In the genomic region with DNA sequence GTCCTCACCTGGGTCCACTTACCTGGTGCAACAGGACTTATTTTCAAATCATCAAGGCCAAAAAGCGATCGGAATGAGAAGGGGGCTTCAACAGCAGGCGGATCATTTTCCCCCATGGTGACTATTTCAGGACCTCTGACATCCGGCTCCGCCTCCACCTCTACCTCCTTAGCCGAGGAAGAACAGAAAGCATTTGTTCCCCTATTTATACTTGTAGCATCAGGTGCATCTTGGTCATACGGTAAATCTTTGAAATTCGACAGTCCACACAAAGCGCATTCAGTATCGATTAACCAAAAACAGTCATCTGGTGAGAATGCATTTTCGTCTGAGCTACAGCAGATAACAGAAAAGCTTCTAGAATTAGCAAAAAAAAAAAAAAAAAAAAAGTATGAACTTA, we compare ENCODE assay signal across 20 cellular contexts. TPM values are rescaled to one million over a fixed set of nuclear protein-coding genes. Genes with fewer than 3 reads are reported as not detected.
DNase-seq lines count a peak whose midpoint lies in the region; ATAC-seq, FAIRE-seq and TF ChIP-seq lines count a peak whose summit lies in the region.
"Had no signal": no experiment of that assay in that cellular context is flagged by ENCODE, and none has a peak within 500 bp of the region (broad histone marks: within the 10 kb centered on the region; RNA-seq: fewer than 3 reads in every experiment).

No MANE protein-coding gene starts in this region.

- no TSS peak for BruUV-seq in GM12878 (replicated peaks; lab: Mats Ljungman, UMichigan)

- no peaks in the 10 kb centered on the region for H3K36me3 Mint-ChIP-seq in nephron progenitor cell (ENCODE audit: low read depth)

- H2AFZ ChIP-seq in GM12878 (ENCODE audit: control insufficient read depth, low read depth, low read length) = no peak overlapping the region
- H2AFZ ChIP-seq: GM23248 had no signal

- no peak for TF ChIP-seq POLR2A in GM12878 (IDR thresholded peaks at IDR 0.05; ENCODE audit: low read depth, low read length)
- no peak for TF ChIP-seq POLR2A in thyroid gland (IDR thresholded peaks at IDR 0.05)

- H3K4me3 ChIP-seq in BLaER1 treated with 17β-estradiol and CSF1 and Interleukin-3, amounts not matched to agents 10 nM and 100 nM = peak overlapping the region in 2 of 10 experiments; percentile 17 to 22; a peak in 2 of 20 replicates
- H3K4me3 ChIP-seq in GM12864 (ENCODE audit: low read depth, low read length) = peak overlapping the region; percentile 62
- no peak overlapping the region for H3K4me3 ChIP-seq in GM12878
- H3K4me3 ChIP-seq in thyroid gland (replicated peaks in 1 of 3) = no peak overlapping the region
- H3K4me3 ChIP-seq: GM23248 had no signal

- TF ChIP-seq CTCF in GM12864 (IDR thresholded peaks at IDR 0.05; ENCODE audit: low read depth, low read length, missing control alignments) (no peak), GM12878 (IDR thresholded peaks at IDR 0.05 in 2 of 3, conservative IDR thresholded peaks at IDR 0.05 in 1 of 3; ENCODE audit: control insufficient read depth in 2 of 3, extremely low read depth in 1 of 3, insufficient read depth in 1 of 3, low read depth in 3 of 3, low read length in 3 of 3) (no peak), thyroid gland (IDR thresholded peaks at IDR 0.05) (no peak), nephron progenitor cell (IDR thresholded peaks at IDR 0.05) (no peak)

- peaks cover 12% of the 10 kb centered on the region for H3K79me2 ChIP-seq in GM12878 (ENCODE audit: control insufficient read depth, insufficient read depth, low read length)

- H3K4me1 Mint-ChIP-seq in nephron progenitor cell = peaks cover 72% of the 10 kb centered on the region

- no peak for TF ChIP-seq RAD21 in GM12878 (IDR thresholded peaks at IDR 0.05; ENCODE audit: insufficient read depth, low read depth, low read length)

- no peak overlapping the region for H3K9ac ChIP-seq in BLaER1 treated with 17β-estradiol and CSF1 and Interleukin-3, amounts not matched to agents 10 nM and 100 nM
- peak overlapping the region; percentile 24 for H3K9ac ChIP-seq in GM12878 (ENCODE audit: control insufficient read depth, insufficient read depth, low read length)
- H3K9ac ChIP-seq: GM23248 had no signal

- in situ Hi-C loops in GM12878 (cut with MboI) = no loop called here

- FAIRE-seq in GM12878 (lab: Jason Lieb, UNC) = no peak
- FAIRE-seq: G401.6 had no signal

- POLR2A ChIA-PET in GM12878 (lab: Charles Lee) = interaction anchor here (0.6 kb wide), 1 partner anchor 158 kb away, joined by 3 read pairs; no protein-coding TSS in a partner anchor

- H3K27ac Mint-ChIP-seq in nephron progenitor cell = no peak overlapping the region

- SMC1A ChIA-PET in GM12878 (lab: Charles Lee; ENCODE audit: uncharacterized antibody, unreplicated experiment) = interaction anchor here (1.7 kb wide), 1 partner anchor 11 kb away, joined by 4 read pairs; no protein-coding TSS in a partner anchor

- H3K27me3 Mint-ChIP-seq in nephron progenitor cell (ENCODE audit: low read depth, poor library complexity) = peaks cover 13% of the 10 kb centered on the region

- no peaks in the 10 kb centered on the region for H4K20me1 ChIP-seq in BLaER1 treated with 17β-estradiol and CSF1 and Interleukin-3, amounts not matched to agents 10 nM and 100 nM
- no peaks in the 10 kb centered on the region for H4K20me1 ChIP-seq in GM12878 (ENCODE audit: control insufficient read depth, insufficient read depth)

- DNase-seq in GM12864 (ENCODE audit: low read depth) (peak; percentile 53), GM12878 (ENCODE audit: low read depth, low spot score) (no peak), thyroid gland (no peak), nephron progenitor cell (no peak), HuH-7 (ENCODE audit: low spot score) (no peak), NCI-H2081 (lab: John Stamatoyannopoulos, UW) (no peak)
- DNase-seq: ACHN, COR-L47, GM23248, NCI-H1105, NCI-H1694, NCI-H2171, NCI-H446 treated with DMSO at 0.1 percent for 48 hours, NCI-H748 treated with DMSO at 0.1 percent for 48 hours, Right ventricle myocardium superior, SW 1271 had no signal

- no peak for ATAC-seq in GM12878

- CTCF ChIA-PET in GM12878 (lab: Yijun Ruan, JAX) = no interaction called here

- intact Hi-C loops in GM12878 (cut with micrococcal nuclease; ENCODE audit: unreplicated experiment) = no loop called here
- intact Hi-C loops in thyroid gland (cut with DNase I) = no loop called here

- WGBS in GM12878 (ENCODE audit: insufficient coverage, insufficient replicate concordance, low lambda C conversion rate, missing lambda C conversion rate) = 97% methylated on average over 11 of the region's 11 CpGs
- 95 to 97% methylated on average over 11 of the region's 11 CpGs for WGBS in thyroid gland, 2 donors

- no peaks in the 10 kb centered on the region for H3K36me3 ChIP-seq in BLaER1 treated with 17β-estradiol and CSF1 and Interleukin-3, amounts not matched to agents 10 nM and 100 nM
- H3K36me3 ChIP-seq in GM12878 (ENCODE audit: control insufficient read depth in 2 of 2, insufficient read depth in 2 of 2, low read length in 1 of 2) (no peaks in the 10 kb centered on the region), thyroid gland (no peaks in the 10 kb centered on the region)

- no peak overlapping the region for H3K4me3 Mint-ChIP-seq in nephron progenitor cell

- RAD21 ChIA-PET in GM12878 (lab: Charles Lee; ENCODE audit: unreplicated experiment) = interaction anchor here (0.6 to 1.6 kb wide), 3 partner anchors 45 to 84 kb away, joined by 3 to 4 read pairs (median 4); no protein-coding TSS in a partner anchor

- TF ChIP-seq EP300 in GM12878 (IDR thresholded peaks at IDR 0.05; ENCODE audit: borderline replicate concordance in 1 of 2, control insufficient read depth in 1 of 2, low read depth in 2 of 2, low read length in 2 of 2) = no peak

- H3K27ac ChIP-seq in BLaER1 treated with 17β-estradiol and CSF1 and Interleukin-3, amounts not matched to agents 10 nM and 100 nM = peak overlapping the region in 1 of 11 experiments; percentile 53; a peak in 1 of 22 replicates
- H3K27ac ChIP-seq in GM12878 (ENCODE audit: control insufficient read depth, insufficient read depth) = peak overlapping the region; percentile 39
- peak overlapping the region in 2 of 3 donors; percentile 43 to 55 for H3K27ac ChIP-seq in thyroid gland
- H3K27ac ChIP-seq: GM23248 had no signal

- peak overlapping the region; percentile 37 to 92 (median 78); a peak in 21 of 22 replicates for H3K4me2 ChIP-seq in BLaER1 treated with 17β-estradiol and CSF1 and Interleukin-3, amounts not matched to agents 10 nM and 100 nM
- H3K4me2 ChIP-seq in GM12878 (ENCODE audit: control insufficient read depth, insufficient read depth) = no peak overlapping the region

- H3K27me3 ChIP-seq in BLaER1 treated with 17β-estradiol and CSF1 and Interleukin-3, amounts not matched to agents 10 nM and 100 nM = peaks cover 0 to 22% (median 0%) of the 10 kb centered on the region in 11 experiments; a peak in 4 of 22 replicates
- no peaks in the 10 kb centered on the region for H3K27me3 ChIP-seq in GM12878 (replicated peaks in 1 of 2; ENCODE audit: control insufficient read depth in 2 of 2, insufficient read depth in 2 of 2, low read length in 1 of 2)
- no peaks in the 10 kb centered on the region for H3K27me3 ChIP-seq in thyroid gland

- peaks cover 41 to 95% (median 71%) of the 10 kb centered on the region in 10 experiments for H3K4me1 ChIP-seq in BLaER1 treated with 17β-estradiol and CSF1 and Interleukin-3, amounts not matched to agents 10 nM and 100 nM
- H3K4me1 ChIP-seq in GM12878 (ENCODE audit: control insufficient read depth, insufficient read depth, low read length) (peaks cover 32% of the 10 kb centered on the region), thyroid gland (peaks cover 4 to 5% of the 10 kb centered on the region in 2 donors)

- H3K9me3 ChIP-seq in BLaER1 treated with 17β-estradiol and CSF1 and Interleukin-3, amounts not matched to agents 10 nM and 100 nM (replicated peaks in 1 of 11) = no peaks in the 10 kb centered on the region
- H3K9me3 ChIP-seq in GM12878 (replicated peaks; ENCODE audit: control insufficient read depth, insufficient read depth, low read length) (no peaks in the 10 kb centered on the region), thyroid gland (no peaks in the 10 kb centered on the region)

- peaks cover 6% of the 10 kb centered on the region for H3K9me3 Mint-ChIP-seq in nephron progenitor cell

RNA-seq across cellular contexts. Expression of a gene that starts 0.6 kb away (rescaled TPM):
- total RNA-seq in GM12878 (2013; cell fraction: nucleolus; rRNA removed) = 4.1 and 4.2 TPM in 2 replicates
- total RNA-seq in GM12878 (2014; rRNA removed) (0.65 and 1.4 TPM in 2 replicates), GM12878 (2014; rRNA removed; fragmentation: Illumina TruSeq; extraction: Trizol) (0.63 and 0.83 TPM in 2 replicates), GM12878 (2021) (0.90 and 1.2 TPM in 2 replicates), thyroid gland (10 to 100 TPM in 1 of 4 donors, 1 to 10 TPM in 3; 5.0 to 12.6 (median 6.2) TPM)
- 13.4 TPM for polyA plus RNA-seq in GM12878 (2011; ENCODE audit: low read depth)
- polyA plus RNA-seq in GM12878 (2011; rRNA removed) (not detected in 2 replicates), GM12878 (2014; fragmentation: Illumina TruSeq; extraction: Trizol) (0.17 and 0.51 TPM in 2 replicates), GM12878 (2014; fragmentation: Nextera tagmentation; extraction: Ambion mirVana) (1 to 10 TPM in 1 of 2 experiments, under 1 TPM in 1; 0.82 to 1.5 TPM), GM12878 (2014; rRNA removed) (0.51 and 1.3 TPM in 2 replicates), GM12878 (2016; fragmentation: Nextera tagmentation; extraction: Ambion mirVana) (under 1 TPM; 0.56 to 0.59 TPM)
- polyA plus RNA-seq in GM12878 (2011; cell fraction: cytosol; rRNA removed) = 0.03 TPM in 1 of 2 replicates, not detected in the other
- 0.13 TPM in 1 of 2 replicates, not detected in the other for polyA plus RNA-seq in GM12878 (2011; cell fraction: nucleus; rRNA removed)
- polyA plus RNA-seq in GM12878 (2012) = 16.4 and 22.8 TPM in 2 replicates
- 0.10 TPM in 1 of 2 replicates, not detected in the other for polyA minus RNA-seq in GM12878 (2011; rRNA and poly(A)+ RNA removed)
- polyA minus RNA-seq in GM12878 (2011; cell fraction: cytosol; rRNA and poly(A)+ RNA removed) = 1.6 TPM in 1 of 2 replicates, not detected in the other
- not detected in 2 replicates for polyA minus RNA-seq in GM12878 (2011; cell fraction: nucleus; rRNA and poly(A)+ RNA removed)
- total RNA-seq: GM23248, LHCN-M2, OCI-LY7, Right ventricle myocardium superior had no signal
- polyA plus RNA-seq: GM23248 had no signal

RNA-seq across cellular contexts. Expression of a gene that starts 8.4 kb away (rescaled TPM):
- total RNA-seq in GM12878 (2013; cell fraction: nucleolus; rRNA removed) = 1.8 and 1.9 TPM in 2 replicates
- total RNA-seq in GM12878 (2014; rRNA removed) = 0.05 and 0.17 TPM in 2 replicates
- 0.05 and 0.13 TPM in 2 replicates for total RNA-seq in GM12878 (2014; rRNA removed; fragmentation: Illumina TruSeq; extraction: Trizol)
- total RNA-seq in GM12878 (2021) = 0.27 and 0.28 TPM in 2 replicates
- 0.16 TPM for polyA plus RNA-seq in GM12878 (2011; ENCODE audit: low read depth)
- 0.16 and 0.33 TPM in 2 replicates for polyA plus RNA-seq in GM12878 (2011; rRNA removed)
- polyA plus RNA-seq in GM12878 (2011; cell fraction: cytosol; rRNA removed) = 0.36 and 0.57 TPM in 2 replicates
- 1.8 and 2.2 TPM in 2 replicates for polyA plus RNA-seq in GM12878 (2011; cell fraction: nucleus; rRNA removed)
- polyA plus RNA-seq in GM12878 (2012) = 0.26 and 0.59 TPM in 2 replicates
- 0.17 and 0.21 TPM in 2 replicates for polyA plus RNA-seq in GM12878 (2014; fragmentation: Illumina TruSeq; extraction: Trizol)
- under 1 TPM in 1 of 2 experiments, not detected in 1; 0.04 TPM for polyA plus RNA-seq in GM12878 (2014; fragmentation: Nextera tagmentation; extraction: Ambion mirVana)
- 0.20 and 0.23 TPM in 2 replicates for polyA plus RNA-seq in GM12878 (2014; rRNA removed)
- polyA plus RNA-seq in GM12878 (2016; fragmentation: Nextera tagmentation; extraction: Ambion mirVana) = under 1 TPM; 0.26 to 0.39 TPM
- polyA minus RNA-seq in GM12878 (2011; rRNA and poly(A)+ RNA removed) = 0.72 TPM in 1 of 2 replicates, not detected in the other
- 0.73 TPM in 1 of 2 replicates, not detected in the other for polyA minus RNA-seq in GM12878 (2011; cell fraction: cytosol; rRNA and poly(A)+ RNA removed)
- polyA minus RNA-seq in GM12878 (2011; cell fraction: nucleus; rRNA and poly(A)+ RNA removed) = 0.73 and 0.86 TPM in 2 replicates
- 1 to 10 TPM in 1 of 4 donors, under 1 TPM in 2, not detected in 1; 0.54 to 1.3 (median 0.81) TPM for total RNA-seq in thyroid gland
- total RNA-seq: GM23248, LHCN-M2, OCI-LY7, Right ventricle myocardium superior had no signal
- polyA plus RNA-seq: GM23248 had no signal

RNA-seq across cellular contexts. Expression of a gene that starts 29.0 kb away (rescaled TPM):
- total RNA-seq in GM12878 (2013; cell fraction: nucleolus; rRNA removed) = not detected in 2 replicates
- total RNA-seq in GM12878 (2014; rRNA removed) = not detected in 2 replicates
- total RNA-seq in GM12878 (2014; rRNA removed; fragmentation: Illumina TruSeq; extraction: Trizol) = not detected in 2 replicates
- total RNA-seq in GM12878 (2021) = 0.40 TPM in 1 of 2 replicates, not detected in the other
- not detected for polyA plus RNA-seq in GM12878 (2011; ENCODE audit: low read depth)
- polyA plus RNA-seq in GM12878 (2011; rRNA removed) = not detected in 2 replicates
- not detected in 2 replicates for polyA plus RNA-seq in GM12878 (2011; cell fraction: cytosol; rRNA removed)
- not detected in 2 replicates for polyA plus RNA-seq in GM12878 (2011; cell fraction: nucleus; rRNA removed)
- polyA plus RNA-seq in GM12878 (2012) = not detected in 2 replicates
- polyA plus RNA-seq in GM12878 (2014; fragmentation: Illumina TruSeq; extraction: Trizol) = not detected in 2 replicates
- under 1 TPM in 1 of 2 experiments, not detected in 1; 0.13 TPM for polyA plus RNA-seq in GM12878 (2014; fragmentation: Nextera tagmentation; extraction: Ambion mirVana)
- polyA plus RNA-seq in GM12878 (2014; rRNA removed) = 0.24 TPM in 1 of 2 replicates, not detected in the other
- not detected for polyA plus RNA-seq in GM12878 (2016; fragmentation: Nextera tagmentation; extraction: Ambion mirVana)
- polyA minus RNA-seq in GM12878 (2011; rRNA and poly(A)+ RNA removed) = not detected in 2 replicates
- polyA minus RNA-seq in GM12878 (2011; cell fraction: cytosol; rRNA and poly(A)+ RNA removed) = not detected in 2 replicates
- polyA minus RNA-seq in GM12878 (2011; cell fraction: nucleus; rRNA and poly(A)+ RNA removed) = not detected in 2 replicates
- total RNA-seq in thyroid gland = not detected
- total RNA-seq: GM23248, LHCN-M2, OCI-LY7, Right ventricle myocardium superior had no signal
- polyA plus RNA-seq: GM23248 had no signal

RNA-seq across cellular contexts. Expression of a gene that starts 44.5 kb away (rescaled TPM):
- total RNA-seq in GM12878 (2013; cell fraction: nucleolus; rRNA removed) = not detected in 2 replicates
- not detected in 2 replicates for total RNA-seq in GM12878 (2014; rRNA removed)
- total RNA-seq in GM12878 (2014; rRNA removed; fragmentation: Illumina TruSeq; extraction: Trizol) = not detected in 2 replicates
- not detected in 2 replicates for total RNA-seq in GM12878 (2021)
- not detected for polyA plus RNA-seq in GM12878 (2011; ENCODE audit: low read depth)
- polyA plus RNA-seq in GM12878 (2011; rRNA removed) = 0.24 and 0.56 TPM in 2 replicates
- polyA plus RNA-seq in GM12878 (2011; cell fraction: cytosol; rRNA removed) = 0.37 and 0.45 TPM in 2 replicates
- 0.28 TPM in 1 of 2 replicates, not detected in the other for polyA plus RNA-seq in GM12878 (2011; cell fraction: nucleus; rRNA removed)
- not detected in 2 replicates for polyA plus RNA-seq in GM12878 (2012)
- not detected in 2 replicates for polyA plus RNA-seq in GM12878 (2014; fragmentation: Illumina TruSeq; extraction: Trizol)
- not detected for polyA plus RNA-seq in GM12878 (2014; fragmentation: Nextera tagmentation; extraction: Ambion mirVana)
- polyA plus RNA-seq in GM12878 (2014; rRNA removed) = not detected in 2 replicates
- not detected for polyA plus RNA-seq in GM12878 (2016; fragmentation: Nextera tagmentation; extraction: Ambion mirVana)
- not detected in 2 replicates for polyA minus RNA-seq in GM12878 (2011; rRNA and poly(A)+ RNA removed)
- polyA minus RNA-seq in GM12878 (2011; cell fraction: cytosol; rRNA and poly(A)+ RNA removed) = not detected in 2 replicates
- not detected in 2 replicates for polyA minus RNA-seq in GM12878 (2011; cell fraction: nucleus; rRNA and poly(A)+ RNA removed)
- 10 to 100 TPM in 1 of 4 donors, 1 to 10 TPM in 1, not detected in 2; 2.5 to 14.3 TPM for total RNA-seq in thyroid gland
- total RNA-seq: GM23248, LHCN-M2, OCI-LY7, Right ventricle myocardium superior had no signal
- polyA plus RNA-seq: GM23248 had no signal
